In the genomic region with DNA sequence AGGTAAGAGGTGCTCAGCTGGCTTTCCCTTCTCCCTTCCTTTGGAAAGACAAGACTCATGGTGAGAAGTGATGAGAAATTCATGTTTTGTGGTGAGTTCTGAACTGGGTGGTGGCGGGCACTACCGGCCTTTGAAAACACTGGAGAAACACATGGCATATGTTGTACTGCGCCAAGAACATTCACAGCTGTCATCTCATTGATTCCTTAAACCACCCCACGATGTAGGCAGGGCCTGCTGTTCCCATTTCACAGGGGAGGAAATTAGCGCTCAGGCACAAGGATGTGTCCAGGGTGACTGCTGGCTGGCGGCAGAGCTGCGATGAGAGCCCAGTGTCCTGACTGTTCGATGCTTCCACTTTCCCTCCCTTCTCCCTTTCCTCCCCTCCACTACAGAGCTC, we compare ENCODE assay signal across 19 cellular contexts. TPM values are rescaled to one million over a fixed set of nuclear protein-coding genes. Genes with fewer than 3 reads are reported as not detected.
DNase-seq lines count a peak whose midpoint lies in the region; ATAC-seq and TF ChIP-seq lines count a peak whose summit lies in the region.
"Had no signal": no experiment of that assay in that cellular context is flagged by ENCODE, and none has a peak within 500 bp of the region (broad histone marks: within the 10 kb centered on the region; RNA-seq: fewer than 3 reads in every experiment).

No MANE protein-coding gene starts in this region.

- peaks cover 25 to 89% (median 63%) of the 10 kb centered on the region in 3 donors for H3K4me1 ChIP-seq in esophagus squamous epithelium
- H3K4me1 ChIP-seq: BE2C had no signal

- TF ChIP-seq CTCF in WERI-Rb-1 (IDR thresholded peaks at IDR 0.05; ENCODE audit: low read depth, low read length) (no peak), esophagus squamous epithelium (IDR thresholded peaks at IDR 0.05) (no peak)

- 38 to 64% methylated on average over 2 to 6 of the region's 8 CpGs for WGBS in esophagus squamous epithelium, 2 donors

- H3K4me3 ChIP-seq in WERI-Rb-1 (ENCODE audit: low read depth, low read length) (no peak overlapping the region), esophagus squamous epithelium (no peak overlapping the region)

- no peak for ATAC-seq in HG02938 (IDR thresholded peaks at IDR 0.05; ENCODE audit: unreplicated experiment)
- ATAC-seq in HG02763 (IDR thresholded peaks at IDR 0.05; ENCODE audit: unreplicated experiment), result no peak

- H3K36me3 ChIP-seq in WERI-Rb-1 (no peaks in the 10 kb centered on the region; the same call in 1 of the 2 replicates), esophagus squamous epithelium (no peaks in the 10 kb centered on the region)
- H3K36me3 ChIP-seq: BE2C had no signal

- intact Hi-C loops in esophagus squamous epithelium (cut with DNase I), result no loop called here

- DNase-seq in NCI-H2171 treated with DMSO at 0.1 percent for 48 hours (lab: John Stamatoyannopoulos, UW), result peak; percentile 18
- no peak for DNase-seq in NCI-H2171 (lab: John Stamatoyannopoulos, UW)
- DNase-seq in WERI-Rb-1, result no peak
- peak; percentile 45 for DNase-seq in myocyte (ENCODE audit: low read depth)
- DNase-seq in NK-92 (lab: John Stamatoyannopoulos, UW; ENCODE audit: unreplicated experiment), result no peak
- DNase-seq in esophagus squamous epithelium (lab: John Stamatoyannopoulos, UW), result no peak
- DNase-seq: BE2C; CD4-positive, CD25-positive, alpha-beta regulatory T cell; EL; KBM-7; MV-4-11; NCI-H187 treated with DMSO at 0.1 percent for 48 hours; OCI-M1; SK-N-SH had no signal

- TF ChIP-seq POLR2A in esophagus squamous epithelium (IDR thresholded peaks at IDR 0.05), result no peak

- H3K9me3 ChIP-seq in WERI-Rb-1 (ENCODE audit: severe bottlenecking), result no peaks in the 10 kb centered on the region
- H3K9me3 ChIP-seq in esophagus squamous epithelium, result no peaks in the 10 kb centered on the region
- H3K9me3 ChIP-seq: BE2C, SK-N-SH had no signal

- H3K27ac ChIP-seq in WERI-Rb-1 (peak overlapping the region; percentile 66), esophagus squamous epithelium (no peak overlapping the region)
- H3K27ac ChIP-seq: 22Rv1 had no signal

- H3K27me3 ChIP-seq in WERI-Rb-1 (ENCODE audit: insufficient read depth, low read depth, severe bottlenecking) (no peaks in the 10 kb centered on the region), esophagus squamous epithelium (peaks cover 0 to 71% (median 0%) of the 10 kb centered on the region in 4 donors)

RNA-seq across cellular contexts. Expression of a gene that starts 1.6 kb away (rescaled TPM):
- total RNA-seq in myocyte, result 0.03 TPM in 1 of 2 replicates, not detected in the other
- 0.11 TPM for polyA plus RNA-seq in myocyte (2012)
- 10 to 100 TPM in 3 of 4 donors, 1 to 10 TPM in 1; 8.4 to 44.9 (median 26.2) TPM for total RNA-seq in esophagus squamous epithelium
- total RNA-seq: CD4-positive, CD25-positive, alpha-beta regulatory T cell; H4 had no signal
- polyA plus RNA-seq: AG04450; CD4-positive, CD25-positive, alpha-beta regulatory T cell had no signal

RNA-seq across cellular contexts. Expression of a gene that starts 45.7 kb away (rescaled TPM):
- 1.1 TPM in 1 of 2 replicates, not detected in the other for total RNA-seq in myocyte
- polyA plus RNA-seq in myocyte (2012), result not detected
- total RNA-seq in esophagus squamous epithelium, result not detected
- total RNA-seq: CD4-positive, CD25-positive, alpha-beta regulatory T cell; H4 had no signal
- polyA plus RNA-seq: AG04450; CD4-positive, CD25-positive, alpha-beta regulatory T cell; SK-N-SH had no signal

Comparison
In these comparisons a context has a peak if more than half of its experiments do, and no peak if none do; other contexts are left out.
1. DNase-seq: peak in NCI-H2171 treated with DMSO at 0.1 percent for 48 hours (single experiment) and myocyte (single experiment); none in NCI-H2171 (single experiment), WERI-Rb-1 (single experiment), NK-92 (single experiment) and esophagus squamous epithelium (single experiment).